In genomic region chr12:48782457-48783395, GRCh38 we compare ENCODE assay signal across 17 cellular contexts. TPM values are rescaled to one million over a fixed set of nuclear protein-coding genes. Genes with fewer than 3 reads are reported as not detected.
A peak's percentile ranks its signal among the peaks of the same experiment; 100 is the strongest.
DNase-seq lines count a peak whose midpoint lies in the region; ATAC-seq and TF ChIP-seq lines count a peak whose summit lies in the region.
"Had no signal": no experiment of that assay in that cellular context is flagged by ENCODE, and none has a peak within 500 bp of the region (broad histone marks: within the 10 kb centered on the region; RNA-seq: fewer than 3 reads in every experiment).

No MANE protein-coding gene starts in this region.

- H2BK5ac ChIP-seq in mesendoderm (ENCODE audit: low read length): no peak overlapping the region

- H3K9ac ChIP-seq in BLaER1 treated with 17β-estradiol and CSF1 and Interleukin-3, amounts not matched to agents 10 nM and 100 nM: 0 out of 22 replicates have a peak overlapping the region, but pooled peaks of 2 of the 11 experiments have one; percentile 23 to 84
- H3K9ac ChIP-seq in mesendoderm (ENCODE audit: low read length): no peak overlapping the region

- no peak overlapping the region for H3K4ac ChIP-seq in mesendoderm (ENCODE audit: low read depth, low read length)

- no peaks in the 10 kb centered on the region for H3K79me2 ChIP-seq in mesendoderm (ENCODE audit: control insufficient read depth, insufficient read depth, low read length)

- no peak overlapping the region for H4K8ac ChIP-seq in mesendoderm (ENCODE audit: low read depth, low read length)

- H3K4me2 ChIP-seq in BLaER1 treated with 17β-estradiol and CSF1 and Interleukin-3, amounts not matched to agents 10 nM and 100 nM: peak overlapping the region in 9 of 11 experiments; percentile 91 to 99 (median 95); a peak in 16 of 22 replicates
- no peak overlapping the region for H3K4me2 ChIP-seq in mesendoderm (ENCODE audit: low read length)

- DNase-seq in coronary artery (ENCODE audit: low spot score): no peak
- DNase-seq in mesendoderm: peak; percentile 75
- no peak for DNase-seq in NCI-H2196 (lab: John Stamatoyannopoulos, UW; ENCODE audit: unreplicated experiment)
- DNase-seq in stimulated activated CD4-positive, alpha-beta T cell treated with anti-CD3 and anti-CD28 coated beads, Interleukin-2, amount 100 ng/mL, for 48 hours: no peak
- DNase-seq: ACHN; Caco-2; CD4-positive, CD25-positive, alpha-beta regulatory T cell; HFFc6; Karpas-422; NCI-H1417 treated with DMSO at 0.1 percent for 48 hours; NCI-H187 treated with DMSO at 0.1 percent for 48 hours; NCI-H345; NCI-H526 had no signal

- ATAC-seq in HG02852 (IDR thresholded peaks at IDR 0.05; ENCODE audit: unreplicated experiment): no peak

- WGBS in mesendoderm (ENCODE audit: extremely low coverage, insufficient coverage, low lambda C conversion rate): no CpG with 5 or more reads among the region's 63 CpGs

- peaks cover 9 to 21% (median 16%) of the 10 kb centered on the region in 11 experiments; a peak in 19 of 22 replicates for H3K36me3 ChIP-seq in BLaER1 treated with 17β-estradiol and CSF1 and Interleukin-3, amounts not matched to agents 10 nM and 100 nM
- no peaks in the 10 kb centered on the region for H3K36me3 ChIP-seq in mesendoderm (ENCODE audit: control insufficient read depth, insufficient read depth, low read length)

- H3K56ac ChIP-seq in mesendoderm (ENCODE audit: low read length): peak overlapping the region; percentile 34

- no peaks in the 10 kb centered on the region for H3K79me1 ChIP-seq in mesendoderm (ENCODE audit: low read length)

- peak overlapping the region; percentile 95 for H3K27ac ChIP-seq in 22Rv1
- peak overlapping the region in 7 of 11 experiments; percentile 90 to 98 (median 93); a peak in 10 of 22 replicates for H3K27ac ChIP-seq in BLaER1 treated with 17β-estradiol and CSF1 and Interleukin-3, amounts not matched to agents 10 nM and 100 nM
- peak overlapping the region; percentile 87 to 98 for H3K27ac ChIP-seq in coronary artery
- no peak overlapping the region for H3K27ac ChIP-seq in mesendoderm (ENCODE audit: low read depth, low read length)

- no peak overlapping the region for H3K23ac ChIP-seq in mesendoderm (ENCODE audit: low read length)

- H2BK15ac ChIP-seq in mesendoderm (replicated peaks; ENCODE audit: low read depth): no peak overlapping the region

- H3K4me3 ChIP-seq in BLaER1 treated with 17β-estradiol and CSF1 and Interleukin-3, amounts not matched to agents 10 nM and 100 nM: no peak overlapping the region
- peak overlapping the region; percentile 6 for H3K4me3 ChIP-seq in coronary artery
- H3K4me3 ChIP-seq in mesendoderm (ENCODE audit: low read length): no peak overlapping the region

- H3K27me3 ChIP-seq in BLaER1 treated with 17β-estradiol and CSF1 and Interleukin-3, amounts not matched to agents 10 nM and 100 nM: no peaks in the 10 kb centered on the region
- no peaks in the 10 kb centered on the region for H3K27me3 ChIP-seq in mesendoderm (ENCODE audit: insufficient read depth, low read length, poor library complexity)

- H2BK120ac ChIP-seq in mesendoderm (ENCODE audit: low read depth, low read length): no peak overlapping the region

- H3K18ac ChIP-seq in mesendoderm (ENCODE audit: low read length): no peak overlapping the region

- H3K9me3 ChIP-seq in BLaER1 treated with 17β-estradiol and CSF1 and Interleukin-3, amounts not matched to agents 10 nM and 100 nM (replicated peaks in 1 of 11): 0 out of 22 replicates have a peak, but pooled peaks cover 0 to 7% (median 0%) of the 10 kb centered on the region in 11 experiments
- H3K9me3 ChIP-seq: Caco-2 had no signal

- no peak overlapping the region for H2AK5ac ChIP-seq in mesendoderm (ENCODE audit: low read length)

- peaks cover 54 to 99% (median 92%) of the 10 kb centered on the region in 10 experiments for H3K4me1 ChIP-seq in BLaER1 treated with 17β-estradiol and CSF1 and Interleukin-3, amounts not matched to agents 10 nM and 100 nM
- H3K4me1 ChIP-seq in mesendoderm (ENCODE audit: control insufficient read depth, low read depth, low read length): no peaks in the 10 kb centered on the region

- TF ChIP-seq CTCF in 22Rv1 (IDR thresholded peaks at IDR 0.05) (no peak), coronary artery (IDR thresholded peaks at IDR 0.05) (no peak)

- H4K5ac ChIP-seq in mesendoderm (ENCODE audit: low read length): no peak overlapping the region

- peaks cover 0 to 6% (median 0%) of the 10 kb centered on the region in 11 experiments; a peak in 2 of 22 replicates for H4K20me1 ChIP-seq in BLaER1 treated with 17β-estradiol and CSF1 and Interleukin-3, amounts not matched to agents 10 nM and 100 nM

RNA-seq across cellular contexts. Expression of gene ADCY6, which starts 6.2 kb away (rescaled TPM):
- 2.0 TPM for polyA plus RNA-seq in mesendoderm (2013, experiment 1 of 2)
- 2.2 TPM for polyA plus RNA-seq in mesendoderm (2013, experiment 2 of 2)
- polyA plus RNA-seq: CD4-positive, CD25-positive, alpha-beta regulatory T cell; IgD-negative memory B cell had no signal

RNA-seq across cellular contexts. Expression of gene CACNB3, which starts 35.6 kb away (rescaled TPM):
- polyA plus RNA-seq in mesendoderm (2013, experiment 1 of 2): 1.3 TPM
- polyA plus RNA-seq in mesendoderm (2013, experiment 2 of 2): 1.8 TPM
